10 cellular contexts compared by ENCODE assay signal in the genomic region with DNA sequence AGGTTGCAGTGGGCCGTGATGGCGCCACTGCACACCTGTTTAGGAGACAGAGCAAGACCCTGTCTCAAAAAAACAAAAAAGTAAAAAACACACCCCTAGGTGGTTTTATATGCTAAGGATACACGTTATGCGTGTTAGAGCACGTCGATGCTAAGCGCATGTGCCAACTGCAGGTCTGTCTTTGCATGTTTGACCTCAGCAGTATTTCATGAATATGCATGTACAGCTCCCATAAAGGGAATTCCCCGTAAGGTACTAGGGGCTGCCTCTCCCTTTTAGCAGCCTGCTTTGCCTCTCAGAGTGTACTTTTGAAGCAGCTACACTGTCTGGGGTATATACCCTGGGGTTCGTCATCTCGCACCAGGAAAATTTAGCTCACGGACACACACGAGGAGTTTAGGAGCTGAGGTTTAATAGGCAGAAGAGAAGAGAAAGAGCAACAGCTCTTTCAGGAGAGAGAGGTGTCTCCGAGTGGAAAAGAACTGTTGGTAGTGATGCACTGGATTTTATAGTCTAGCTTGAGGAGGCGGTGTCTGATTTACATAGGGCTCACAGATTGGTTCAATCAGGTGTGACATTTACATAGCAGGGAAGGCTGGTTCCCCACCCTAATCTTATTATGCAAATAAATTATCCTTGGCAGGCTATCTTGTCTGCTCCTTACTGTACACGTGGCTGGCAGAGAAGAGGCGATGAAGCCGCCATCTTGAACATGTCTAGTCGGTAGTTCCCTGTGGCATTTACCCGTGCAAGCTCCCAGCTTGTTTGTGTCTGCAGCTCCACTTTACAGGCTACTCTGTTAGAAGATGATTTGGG. TPM values are rescaled to one million over a fixed set of nuclear protein-coding genes. Genes with fewer than 3 reads are reported as not detected.
DNase-seq lines count a peak whose midpoint lies in the region; ATAC-seq and TF ChIP-seq lines count a peak whose summit lies in the region.
"Had no signal": no experiment of that assay in that cellular context is flagged by ENCODE, and none has a peak within 500 bp of the region (broad histone marks: within the 10 kb centered on the region; RNA-seq: fewer than 3 reads in every experiment).

No MANE protein-coding gene starts in this region.

- WGBS in endodermal cell (ENCODE audit: insufficient coverage in 1 of 2, insufficient read length in 1 of 2), 2 experiments: 89 to 90% methylated on average over 17 to 19 of the region's 19 CpGs

- no peaks in the 10 kb centered on the region for H3K36me3 Mint-ChIP-seq in endodermal cell (ENCODE audit: low read depth)

- H3K4me3 ChIP-seq in H7 (ENCODE audit: insufficient read depth, low read depth, low read length) (no peak overlapping the region), endodermal cell (ENCODE audit: low read length) (no peak overlapping the region), skeletal muscle tissue (ENCODE audit: low read length in 3 of 3) (no peak overlapping the region)
- H3K4me3 ChIP-seq: pancreas had no signal

- H3K9me3 ChIP-seq in endodermal cell (ENCODE audit: control insufficient read depth, low read length): no peaks in the 10 kb centered on the region
- no peaks in the 10 kb centered on the region for H3K9me3 ChIP-seq in skeletal muscle tissue (ENCODE audit: control insufficient read depth in 3 of 3, low read length in 3 of 3)
- H3K9me3 ChIP-seq: pancreas had no signal

- H3K27me3 ChIP-seq in H7 (ENCODE audit: control insufficient read depth, insufficient read depth, low read length): no peaks in the 10 kb centered on the region
- H3K27me3 ChIP-seq in endodermal cell (ENCODE audit: control insufficient read depth, insufficient read depth, low read length, poor library complexity, severe bottlenecking): no peaks in the 10 kb centered on the region
- H3K27me3 ChIP-seq in skeletal muscle tissue (ENCODE audit: control insufficient read depth in 3 of 3, insufficient read depth in 3 of 3, low read length in 3 of 3): peaks cover 0 to 5% (median 2%) of the 10 kb centered on the region in 3 donors
- H3K27me3 ChIP-seq: pancreas had no signal

- peaks cover 3% of the 10 kb centered on the region for H3K4me1 ChIP-seq in endodermal cell (ENCODE audit: control insufficient read depth, insufficient read depth, low read length)
- peaks cover 2 to 8% (median 4%) of the 10 kb centered on the region in 3 donors for H3K4me1 ChIP-seq in skeletal muscle tissue (ENCODE audit: control insufficient read depth in 3 of 3, insufficient read depth in 3 of 3, low read length in 3 of 3)

- H3K4me3 Mint-ChIP-seq in endodermal cell: no peak overlapping the region
- H3K4me3 Mint-ChIP-seq: activated CD4-positive, alpha-beta T cell treated with anti-CD3 and anti-CD28 coated beads, Interleukin-2, amount 10 ng/mL, durations not matched to agents 7 days and 5 days had no signal

- no peak for TF ChIP-seq CTCF in endodermal cell (conservative IDR thresholded peaks at IDR 0.05)

- no peak overlapping the region for H3K27ac Mint-ChIP-seq in endodermal cell
- H3K27ac Mint-ChIP-seq: activated CD4-positive, alpha-beta T cell treated with anti-CD3 and anti-CD28 coated beads, Interleukin-2, amount 10 ng/mL, durations not matched to agents 7 days and 5 days had no signal

- peak; percentile 31 for DNase-seq in H7
- peak; percentile 69 to 74 for DNase-seq in NCI-H526 (lab: John Stamatoyannopoulos, UW)
- peak; percentile 54 for DNase-seq in endodermal cell
- DNase-seq in HuH-7 (ENCODE audit: low spot score): no peak
- DNase-seq: activated CD4-positive, alpha-beta T cell treated with anti-CD3 and anti-CD28 coated beads, Interleukin-2, amount 10 ng/mL, durations not matched to agents 7 days and 5 days; KG1; pancreas had no signal

- H3K9me3 Mint-ChIP-seq in endodermal cell: peaks cover 1% of the 10 kb centered on the region
- H3K9me3 Mint-ChIP-seq: activated CD4-positive, alpha-beta T cell treated with anti-CD3 and anti-CD28 coated beads, Interleukin-2, amount 10 ng/mL, durations not matched to agents 7 days and 5 days had no signal

- no peaks in the 10 kb centered on the region for H3K27me3 Mint-ChIP-seq in endodermal cell (ENCODE audit: insufficient read depth)

- H3K4me1 Mint-ChIP-seq in endodermal cell: peaks cover 4% of the 10 kb centered on the region

- ATAC-seq in GM19324 (IDR thresholded peaks at IDR 0.05; ENCODE audit: low FRiP score, unreplicated experiment): no peak
- ATAC-seq in HG02798 (IDR thresholded peaks at IDR 0.05; ENCODE audit: poor library complexity, unreplicated experiment): no peak
- ATAC-seq: pancreas had no signal

- H3K9ac ChIP-seq in endodermal cell (ENCODE audit: extremely low read depth, low read length, poor library complexity, severe bottlenecking) (no peak overlapping the region), skeletal muscle tissue (ENCODE audit: low read depth in 1 of 3, low read length in 3 of 3) (peak overlapping the region in 1 of 3 donors; percentile 33)

- no peak overlapping the region for H3K27ac ChIP-seq in endodermal cell (ENCODE audit: low read depth, low read length)
- H3K27ac ChIP-seq in skeletal muscle tissue (ENCODE audit: low read depth, low read length): peak overlapping the region; percentile 4
- H3K27ac ChIP-seq: pancreas had no signal

- H3K36me3 ChIP-seq in H7 (replicated peaks; ENCODE audit: control insufficient read depth, insufficient read depth, low read length) (no peaks in the 10 kb centered on the region), endodermal cell (ENCODE audit: control insufficient read depth, insufficient read depth, low read length) (no peaks in the 10 kb centered on the region), skeletal muscle tissue (ENCODE audit: control insufficient read depth in 3 of 3, insufficient read depth in 3 of 3, low read length in 3 of 3) (no peaks in the 10 kb centered on the region)
- H3K36me3 ChIP-seq: pancreas had no signal

RNA-seq across cellular contexts. Expression of a gene that starts 4.2 kb away (rescaled TPM):
- 8.2 and 12.5 TPM in 2 replicates for total RNA-seq in H7 (2014; rRNA removed; shearing (Covaris generic))
- total RNA-seq in endodermal cell (10 to 100 TPM; 14.5 to 25.0 TPM), skeletal muscle tissue (4.2 TPM)
- 11.9 TPM for polyA plus RNA-seq in endodermal cell (2013, experiment 1 of 2)
- polyA plus RNA-seq in endodermal cell (2013, experiment 2 of 2): 11.5 TPM

RNA-seq across cellular contexts. Expression of a gene that starts 45.4 kb away (rescaled TPM):
- total RNA-seq in H7 (2014; rRNA removed; shearing (Covaris generic)): not detected in 2 replicates
- total RNA-seq in endodermal cell (not detected), skeletal muscle tissue (not detected)
- polyA plus RNA-seq in endodermal cell (2013, experiment 1 of 2): not detected
- not detected for polyA plus RNA-seq in endodermal cell (2013, experiment 2 of 2)
- total RNA-seq: activated CD4-positive, alpha-beta T cell treated with anti-CD3 and anti-CD28 coated beads, Interleukin-2, amount 10 ng/mL, durations not matched to agents 7 days and 5 days; pancreas had no signal
- polyA plus RNA-seq: pancreas had no signal
